In the genomic region with DNA sequence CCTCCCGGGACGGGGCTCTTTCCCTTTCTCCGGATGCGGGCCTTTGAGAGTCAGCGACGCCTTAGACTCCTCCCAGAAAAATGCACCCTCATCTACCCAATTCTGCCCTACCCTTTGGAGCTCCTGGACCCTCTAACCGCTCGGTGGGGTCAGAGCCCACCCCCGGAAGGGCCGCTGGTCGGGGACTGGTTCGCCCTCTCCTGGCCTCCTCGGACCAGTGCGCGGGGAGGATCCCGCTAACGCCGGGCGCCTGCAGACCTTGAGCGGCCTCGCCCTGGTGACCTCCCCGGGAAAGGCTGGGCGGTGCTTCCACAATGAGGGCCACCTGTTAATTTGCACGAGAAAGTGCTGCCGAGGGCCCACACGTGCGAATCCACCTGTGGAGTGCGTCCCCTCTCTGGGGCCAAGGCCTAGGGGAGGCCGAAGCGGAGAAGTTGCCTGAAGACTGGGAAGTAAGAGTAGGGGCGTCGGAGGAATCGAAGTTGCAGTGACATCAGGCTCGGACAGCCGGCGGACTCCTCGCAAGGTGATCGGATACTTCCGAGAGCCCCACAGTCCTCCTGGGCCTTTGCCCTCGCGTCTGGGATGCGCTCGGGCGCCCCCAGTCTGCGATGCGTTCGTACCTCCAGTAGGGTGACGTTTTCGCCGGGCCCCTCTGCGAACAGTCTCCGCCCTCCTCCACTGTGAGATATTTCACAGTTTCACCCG, we compare ENCODE assay signal across 7 cellular contexts.
DNase-seq lines count a peak whose midpoint lies in the region; ATAC-seq, FAIRE-seq and TF ChIP-seq lines count a peak whose summit lies in the region.

No MANE protein-coding gene starts in this region.

- peak overlapping the region; percentile 43 to 49 for H3K4me3 ChIP-seq in cardiac fibroblast (replicated peaks in 1 of 2; ENCODE audit: low read depth in 2 of 2, low read length in 2 of 2)
- H3K4me3 ChIP-seq in spleen: peak overlapping the region; percentile 58 to 83 (median 63)

- TF ChIP-seq CTCF in WTC11 (IDR thresholded peaks at IDR 0.05) (no peak), cardiac fibroblast (IDR thresholded peaks at IDR 0.05; ENCODE audit: low read depth, low read length) (peak; percentile 79), spleen (IDR thresholded peaks at IDR 0.05 in 8 of 11, conservative IDR thresholded peaks at IDR 0.05 in 3 of 11) (peak; percentile 84 to 99 (median 94))

- H3K4me1 Mint-ChIP-seq in WTC11: peaks cover 14% of the 10 kb centered on the region

- peak in 2 of 3 donors; percentile 50 to 62 for TF ChIP-seq POLR2A in spleen (IDR thresholded peaks at IDR 0.05)

- 0% methylated on average over 31 to 53 of the region's 53 CpGs for WGBS in spleen, 5 donors

- POLR2A ChIA-PET in WTC11 (lab: Charles Lee): interaction anchor here (1.0 to 1.7 kb wide), 4 partner anchors 43 to 639 kb away, joined by 3 to 8 read pairs (median 5); a partner anchor contains a TSS

- H3K4me3 Mint-ChIP-seq in WTC11: peak overlapping the region; percentile 81

- peak; percentile 84 for ATAC-seq in HG02938 (IDR thresholded peaks at IDR 0.05; ENCODE audit: unreplicated experiment)
- peak; percentile 93 for ATAC-seq in WTC11

- H3K27ac Mint-ChIP-seq in WTC11: peak overlapping the region; percentile 94

- intact Hi-C loops in spleen (cut with DNase I; ENCODE audit: low total_unique reads): loop anchor here (5.0 kb wide), 2 partner anchors 556 to 616 kb away; no protein-coding TSS in a partner anchor

- no peaks in the 10 kb centered on the region for H3K36me3 ChIP-seq in spleen

- H3K27me3 Mint-ChIP-seq in WTC11 (ENCODE audit: low read depth): peaks cover 51% of the 10 kb centered on the region

- DNase-seq in GM18507 (ENCODE audit: extremely low spot score, insufficient read length, low read depth) (peak; percentile 85), NCI-H2029 (lab: John Stamatoyannopoulos, UW) (peak; percentile 70), WTC11 (ENCODE audit: low spot score) (peak; percentile 96), cardiac fibroblast (ENCODE audit: low read depth in 2 of 2) (peak; percentile 92 to 93), inferior parietal cortex (ENCODE audit: extremely low spot score) (peak; percentile 96), spleen (peak; percentile 97)

- no peaks in the 10 kb centered on the region for H3K9me3 ChIP-seq in spleen

- CTCF ChIA-PET in WTC11 (lab: Charles Lee): interaction anchor here (0.7 to 4.8 kb wide), 63 partner anchors 10 to 1275 kb away, joined by 3 to 89 read pairs (median 5); a partner anchor contains a TSS

- peak overlapping the region; percentile 89 to 96 (median 92) for H3K27ac ChIP-seq in spleen

- H3K27me3 ChIP-seq in spleen (replicated peaks in 1 of 7): no peaks in the 10 kb centered on the region

- peak; percentile 97 for FAIRE-seq in GM18507 (lab: Jason Lieb, UNC)

- H3K9me3 Mint-ChIP-seq in WTC11: no peaks in the 10 kb centered on the region

- no peaks in the 10 kb centered on the region for H3K36me3 Mint-ChIP-seq in WTC11

- H3K4me1 ChIP-seq in spleen: peaks cover 27 to 79% (median 54%) of the 10 kb centered on the region in 6 donors

TF ChIP-seq in WTC11, 78 proteins besides CTCF, POLR2A, EP300 and RAD21 (continues in another document):
- TF ChIP-seq ZNF232 (CRISPR knock-in tag; IDR thresholded peaks at IDR 0.05) (no peak), GTF2I (CRISPR knock-in tag; conservative IDR thresholded peaks at IDR 0.05) (no peak), PRRX2 (CRISPR knock-in tag; IDR thresholded peaks at IDR 0.05) (no peak), TEAD4 (CRISPR knock-in tag; IDR thresholded peaks at IDR 0.05) (no peak), TP53 (CRISPR knock-in tag; IDR thresholded peaks at IDR 0.05) (peak; percentile 84; the same call in 1 of the 2 replicates), ZNF671 (CRISPR knock-in tag; IDR thresholded peaks at IDR 0.05) (no peak), NFATC4 (CRISPR knock-in tag; IDR thresholded peaks at IDR 0.05) (no peak), ZNF219 (CRISPR knock-in tag; IDR thresholded peaks at IDR 0.05; ENCODE audit: borderline replicate concordance) (no peak), CREM (CRISPR knock-in tag; IDR thresholded peaks at IDR 0.05) (peak; percentile 59; the same call in 1 of the 2 replicates), ZBTB21 (CRISPR knock-in tag; IDR thresholded peaks at IDR 0.05; ENCODE audit: borderline replicate concordance) (no peak), ZNF121 (CRISPR knock-in tag; IDR thresholded peaks at IDR 0.05) (no peak), MYBL2 (CRISPR knock-in tag; IDR thresholded peaks at IDR 0.05) (no peak), MXD4 (CRISPR knock-in tag; IDR thresholded peaks at IDR 0.05; ENCODE audit: borderline replicate concordance) (no peak)
- TF ChIP-seq, protein P1, sequence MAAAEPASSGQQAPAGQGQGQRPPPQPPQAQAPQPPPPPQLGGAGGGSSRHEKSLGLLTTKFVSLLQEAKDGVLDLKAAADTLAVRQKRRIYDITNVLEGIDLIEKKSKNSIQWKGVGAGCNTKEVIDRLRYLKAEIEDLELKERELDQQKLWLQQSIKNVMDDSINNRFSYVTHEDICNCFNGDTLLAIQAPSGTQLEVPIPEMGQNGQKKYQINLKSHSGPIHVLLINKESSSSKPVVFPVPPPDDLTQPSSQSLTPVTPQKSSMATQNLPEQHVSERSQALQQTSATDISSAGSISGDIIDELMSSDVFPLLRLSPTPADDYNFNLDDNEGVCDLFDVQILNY (CRISPR knock-in tag; IDR thresholded peaks at IDR 0.05): no peak
- TF ChIP-seq, protein P2, sequence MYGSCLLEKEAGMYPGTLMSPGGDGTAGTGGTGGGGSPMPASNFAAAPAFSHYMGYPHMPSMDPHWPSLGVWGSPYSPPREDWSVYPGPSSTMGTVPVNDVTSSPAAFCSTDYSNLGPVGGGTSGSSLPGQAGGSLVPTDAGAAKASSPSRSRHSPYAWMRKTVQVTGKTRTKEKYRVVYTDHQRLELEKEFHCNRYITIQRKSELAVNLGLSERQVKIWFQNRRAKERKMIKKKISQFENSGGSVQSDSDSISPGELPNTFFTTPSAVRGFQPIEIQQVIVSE (CRISPR knock-in tag; IDR thresholded peaks at IDR 0.05; ENCODE audit: borderline replicate concordance): no peak
- TF ChIP-seq, protein P3, sequence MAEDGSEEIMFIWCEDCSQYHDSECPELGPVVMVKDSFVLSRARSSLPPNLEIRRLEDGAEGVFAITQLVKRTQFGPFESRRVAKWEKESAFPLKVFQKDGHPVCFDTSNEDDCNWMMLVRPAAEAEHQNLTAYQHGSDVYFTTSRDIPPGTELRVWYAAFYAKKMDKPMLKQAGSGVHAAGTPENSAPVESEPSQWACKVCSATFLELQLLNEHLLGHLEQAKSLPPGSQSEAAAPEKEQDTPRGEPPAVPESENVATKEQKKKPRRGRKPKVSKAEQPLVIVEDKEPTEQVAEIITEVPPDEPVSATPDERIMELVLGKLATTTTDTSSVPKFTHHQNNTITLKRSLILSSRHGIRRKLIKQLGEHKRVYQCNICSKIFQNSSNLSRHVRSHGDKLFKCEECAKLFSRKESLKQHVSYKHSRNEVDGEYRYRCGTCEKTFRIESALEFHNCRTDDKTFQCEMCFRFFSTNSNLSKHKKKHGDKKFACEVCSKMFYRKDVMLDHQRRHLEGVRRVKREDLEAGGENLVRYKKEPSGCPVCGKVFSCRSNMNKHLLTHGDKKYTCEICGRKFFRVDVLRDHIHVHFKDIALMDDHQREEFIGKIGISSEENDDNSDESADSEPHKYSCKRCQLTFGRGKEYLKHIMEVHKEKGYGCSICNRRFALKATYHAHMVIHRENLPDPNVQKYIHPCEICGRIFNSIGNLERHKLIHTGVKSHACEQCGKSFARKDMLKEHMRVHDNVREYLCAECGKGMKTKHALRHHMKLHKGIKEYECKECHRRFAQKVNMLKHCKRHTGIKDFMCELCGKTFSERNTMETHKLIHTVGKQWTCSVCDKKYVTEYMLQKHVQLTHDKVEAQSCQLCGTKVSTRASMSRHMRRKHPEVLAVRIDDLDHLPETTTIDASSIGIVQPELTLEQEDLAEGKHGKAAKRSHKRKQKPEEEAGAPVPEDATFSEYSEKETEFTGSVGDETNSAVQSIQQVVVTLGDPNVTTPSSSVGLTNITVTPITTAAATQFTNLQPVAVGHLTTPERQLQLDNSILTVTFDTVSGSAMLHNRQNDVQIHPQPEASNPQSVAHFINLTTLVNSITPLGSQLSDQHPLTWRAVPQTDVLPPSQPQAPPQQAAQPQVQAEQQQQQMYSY (CRISPR knock-in tag; IDR thresholded peaks at IDR 0.05): peak; percentile 16; the same call in 1 of the 2 replicates
- TF ChIP-seq, protein P4, sequence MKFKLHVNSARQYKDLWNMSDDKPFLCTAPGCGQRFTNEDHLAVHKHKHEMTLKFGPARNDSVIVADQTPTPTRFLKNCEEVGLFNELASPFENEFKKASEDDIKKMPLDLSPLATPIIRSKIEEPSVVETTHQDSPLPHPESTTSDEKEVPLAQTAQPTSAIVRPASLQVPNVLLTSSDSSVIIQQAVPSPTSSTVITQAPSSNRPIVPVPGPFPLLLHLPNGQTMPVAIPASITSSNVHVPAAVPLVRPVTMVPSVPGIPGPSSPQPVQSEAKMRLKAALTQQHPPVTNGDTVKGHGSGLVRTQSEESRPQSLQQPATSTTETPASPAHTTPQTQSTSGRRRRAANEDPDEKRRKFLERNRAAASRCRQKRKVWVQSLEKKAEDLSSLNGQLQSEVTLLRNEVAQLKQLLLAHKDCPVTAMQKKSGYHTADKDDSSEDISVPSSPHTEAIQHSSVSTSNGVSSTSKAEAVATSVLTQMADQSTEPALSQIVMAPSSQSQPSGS (CRISPR knock-in tag; IDR thresholded peaks at IDR 0.05; ENCODE audit: borderline replicate concordance, low read depth): no peak
- TF ChIP-seq, protein P5, sequence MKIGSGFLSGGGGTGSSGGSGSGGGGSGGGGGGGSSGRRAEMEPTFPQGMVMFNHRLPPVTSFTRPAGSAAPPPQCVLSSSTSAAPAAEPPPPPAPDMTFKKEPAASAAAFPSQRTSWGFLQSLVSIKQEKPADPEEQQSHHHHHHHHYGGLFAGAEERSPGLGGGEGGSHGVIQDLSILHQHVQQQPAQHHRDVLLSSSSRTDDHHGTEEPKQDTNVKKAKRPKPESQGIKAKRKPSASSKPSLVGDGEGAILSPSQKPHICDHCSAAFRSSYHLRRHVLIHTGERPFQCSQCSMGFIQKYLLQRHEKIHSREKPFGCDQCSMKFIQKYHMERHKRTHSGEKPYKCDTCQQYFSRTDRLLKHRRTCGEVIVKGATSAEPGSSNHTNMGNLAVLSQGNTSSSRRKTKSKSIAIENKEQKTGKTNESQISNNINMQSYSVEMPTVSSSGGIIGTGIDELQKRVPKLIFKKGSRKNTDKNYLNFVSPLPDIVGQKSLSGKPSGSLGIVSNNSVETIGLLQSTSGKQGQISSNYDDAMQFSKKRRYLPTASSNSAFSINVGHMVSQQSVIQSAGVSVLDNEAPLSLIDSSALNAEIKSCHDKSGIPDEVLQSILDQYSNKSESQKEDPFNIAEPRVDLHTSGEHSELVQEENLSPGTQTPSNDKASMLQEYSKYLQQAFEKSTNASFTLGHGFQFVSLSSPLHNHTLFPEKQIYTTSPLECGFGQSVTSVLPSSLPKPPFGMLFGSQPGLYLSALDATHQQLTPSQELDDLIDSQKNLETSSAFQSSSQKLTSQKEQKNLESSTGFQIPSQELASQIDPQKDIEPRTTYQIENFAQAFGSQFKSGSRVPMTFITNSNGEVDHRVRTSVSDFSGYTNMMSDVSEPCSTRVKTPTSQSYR (CRISPR knock-in tag; IDR thresholded peaks at IDR 0.05): no peak

Comparison
In these comparisons a context has a peak if more than half of its experiments do, and no peak if none do; other contexts are left out.
1. Peak in every context shown above with its lines: DNase-seq, ATAC-seq, H3K4me3 ChIP-seq and H3K27ac ChIP-seq.